ENCODE assay signal across 12 cellular contexts in genomic region chr21:45357436-45358260, GRCh38. TPM values are rescaled to one million over a fixed set of nuclear protein-coding genes. Genes with fewer than 3 reads are reported as not detected.
DNase-seq lines count a peak whose midpoint lies in the region; ATAC-seq, FAIRE-seq and TF ChIP-seq lines count a peak whose summit lies in the region.
"Had no signal": no experiment of that assay in that cellular context is flagged by ENCODE, and none has a peak within 500 bp of the region (broad histone marks: within the 10 kb centered on the region; RNA-seq: fewer than 3 reads in every experiment).

No MANE protein-coding gene starts in this region.

- H3K9ac ChIP-seq in adipocyte (ENCODE audit: low read length) (peak overlapping the region; percentile 52), mucosa of stomach (ENCODE audit: low read length) (peak overlapping the region; percentile 43)

- TF ChIP-seq CTCF in fibroblast of villous mesenchyme (IDR thresholded peaks at IDR 0.05; ENCODE audit: insufficient read depth, low read depth, low read length), result no peak
- peak; percentile 31 for TF ChIP-seq CTCF in type B pancreatic cell (conservative IDR thresholded peaks at IDR 0.05)
- TF ChIP-seq CTCF in D721Med (IDR thresholded peaks at IDR 0.05; ENCODE audit: insufficient read depth, missing control alignments), result no peak

- H3K27me3 Mint-ChIP-seq in type B pancreatic cell, result no peaks in the 10 kb centered on the region

- H3K36me3 Mint-ChIP-seq in type B pancreatic cell, result no peaks in the 10 kb centered on the region

- H3K9me3 ChIP-seq in adipocyte (ENCODE audit: control insufficient read depth, low read length) (no peaks in the 10 kb centered on the region), mucosa of stomach (ENCODE audit: control insufficient read depth, low read length) (no peaks in the 10 kb centered on the region)
- H3K9me3 ChIP-seq: neutrophil had no signal

- ATAC-seq in GM19035 (IDR thresholded peaks at IDR 0.05; ENCODE audit: unreplicated experiment) (no peak), GM18861 (IDR thresholded peaks at IDR 0.05; ENCODE audit: unreplicated experiment) (no peak)

- H3K4me3 Mint-ChIP-seq in type B pancreatic cell, result peak overlapping the region; percentile 30

- H3K27me3 ChIP-seq in adipocyte (replicated peaks; ENCODE audit: control insufficient read depth, insufficient read depth, low read length) (no peaks in the 10 kb centered on the region), mucosa of stomach (ENCODE audit: control insufficient read depth, insufficient read depth, low read length) (no peaks in the 10 kb centered on the region)

- no peaks in the 10 kb centered on the region for H3K9me3 Mint-ChIP-seq in type B pancreatic cell

- FAIRE-seq in D721Med (lab: Jason Lieb, UNC), result no peak
- FAIRE-seq: astrocyte, H54 had no signal

- peak overlapping the region; percentile 94 for H3K27ac Mint-ChIP-seq in type B pancreatic cell

- peaks cover 12% of the 10 kb centered on the region for H3K4me1 ChIP-seq in adipocyte (ENCODE audit: control insufficient read depth, insufficient read depth, low read length)
- peaks cover 15% of the 10 kb centered on the region for H3K4me1 ChIP-seq in mucosa of stomach (ENCODE audit: control insufficient read depth, insufficient read depth, low read length)

- H3K4me1 Mint-ChIP-seq in type B pancreatic cell (ENCODE audit: unreplicated experiment), result peaks cover 49% of the 10 kb centered on the region

- DNase-seq in adipocyte (ENCODE audit: low read depth), result no peak
- peak; percentile 80 for DNase-seq in fibroblast of villous mesenchyme (ENCODE audit: low read depth)
- no peak for DNase-seq in type B pancreatic cell (ENCODE audit: extremely low spot score, unreplicated experiment)
- DNase-seq in COR-L47 (lab: John Stamatoyannopoulos, UW), result no peak
- DNase-seq in D721Med (ENCODE audit: insufficient read length, low spot score), result no peak
- DNase-seq: activated CD8-positive, alpha-beta memory T cell treated with anti-CD3 and anti-CD28 coated beads, Interleukin-2, amount 50 U/mL, for 48 hours had no signal

- H3K36me3 ChIP-seq in adipocyte (ENCODE audit: control insufficient read depth, insufficient read depth, low read length, severe bottlenecking) (no peaks in the 10 kb centered on the region), mucosa of stomach (ENCODE audit: control insufficient read depth, insufficient read depth, low read length) (no peaks in the 10 kb centered on the region)
- H3K36me3 ChIP-seq: neutrophil had no signal

- H3K4me3 ChIP-seq in adipocyte (ENCODE audit: low read length) (no peak overlapping the region), fibroblast of villous mesenchyme (ENCODE audit: low read depth, low read length) (no peak overlapping the region), mucosa of stomach (ENCODE audit: low read length) (no peak overlapping the region)

RNA-seq across cellular contexts. Expression of gene COL18A1, which starts 47.3 kb away (rescaled TPM):
- total RNA-seq in fibroblast of villous mesenchyme (33.7 and 45.1 TPM in 2 replicates), type B pancreatic cell (ENCODE audit: low replicate concordance) (150 and 168 TPM in 2 replicates)
